Comparison of ENCODE assay signal across 8 cellular contexts in the genomic region with DNA sequence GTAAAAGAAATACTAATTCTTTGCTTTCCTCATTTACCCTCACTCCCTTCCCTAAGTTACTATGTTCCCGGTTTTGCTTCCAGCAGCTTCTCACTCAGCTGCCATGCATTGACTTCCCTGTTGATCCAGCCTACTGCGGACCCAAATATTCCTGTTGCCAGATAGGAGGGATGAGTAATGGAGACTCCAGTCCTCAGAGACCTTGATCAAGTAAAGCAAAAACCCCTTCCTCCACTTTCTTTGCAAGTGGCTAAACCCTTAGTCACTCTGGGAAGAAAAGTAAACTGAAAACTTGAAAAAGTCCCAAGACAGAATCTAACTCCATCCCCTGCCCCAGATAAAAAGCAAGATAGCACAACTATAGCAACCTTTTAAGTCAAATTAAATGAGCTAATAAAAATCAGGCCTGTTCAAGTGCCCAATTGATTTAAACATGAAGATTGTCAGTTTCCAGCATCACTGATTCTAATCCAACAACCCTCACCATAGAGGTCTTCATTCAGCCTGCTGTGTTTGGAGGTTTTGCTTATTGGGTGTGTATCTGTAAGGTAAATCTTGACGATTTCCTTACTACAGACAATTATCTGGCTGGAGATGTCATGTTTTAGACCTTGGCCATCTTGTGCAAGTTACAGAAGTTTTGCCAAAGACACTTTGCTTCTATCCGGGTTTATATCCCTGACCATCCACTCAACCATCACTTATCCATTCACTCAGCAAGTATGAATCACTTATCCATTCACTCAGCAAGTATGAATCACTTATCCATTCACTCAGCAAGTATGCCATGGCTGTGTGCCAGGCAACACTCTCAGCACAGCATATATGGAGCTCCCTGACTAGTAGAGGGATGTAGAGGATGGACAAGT. TPM values are rescaled to one million over a fixed set of nuclear protein-coding genes. Genes with fewer than 3 reads are reported as not detected.
DNase-seq lines count a peak whose midpoint lies in the region; ATAC-seq and TF ChIP-seq lines count a peak whose summit lies in the region.

No MANE protein-coding gene starts in this region.

- H3K36me3 Mint-ChIP-seq in HFFc6 (ENCODE audit: low read depth) = peaks cover 7% of the 10 kb centered on the region

- H3K27me3 ChIP-seq in ACC112 (ENCODE audit: insufficient read depth, low read length) (no peaks in the 10 kb centered on the region), ascending aorta (no peaks in the 10 kb centered on the region), kidney epithelial cell (ENCODE audit: control insufficient read depth, insufficient read depth, low read length) (no peaks in the 10 kb centered on the region)

- ATAC-seq in GM18868 (IDR thresholded peaks at IDR 0.05; ENCODE audit: unreplicated experiment) = no peak

- H3K4me3 ChIP-seq in ACC112 (ENCODE audit: low read depth, low read length) = peak overlapping the region; percentile 43
- no peak overlapping the region for H3K4me3 ChIP-seq in ascending aorta
- no peak overlapping the region for H3K4me3 ChIP-seq in kidney epithelial cell (ENCODE audit: low read depth, low read length)

- H3K36me3 ChIP-seq in ACC112 (ENCODE audit: insufficient read depth, low read length) = no peaks in the 10 kb centered on the region
- H3K36me3 ChIP-seq in ascending aorta = no peaks in the 10 kb centered on the region
- no peaks in the 10 kb centered on the region for H3K36me3 ChIP-seq in kidney epithelial cell (ENCODE audit: control insufficient read depth, insufficient read depth, low read length)

- peaks cover 23% of the 10 kb centered on the region for H3K4me1 ChIP-seq in ACC112 (ENCODE audit: control insufficient read depth, insufficient read depth, low read length, unreplicated experiment)
- H3K4me1 ChIP-seq in ascending aorta = peaks cover 0 to 4% of the 10 kb centered on the region in 2 donors

- peak overlapping the region; percentile 91 for H3K27ac Mint-ChIP-seq in HFFc6

- H2AFZ ChIP-seq in ACC112 (ENCODE audit: low read length, unreplicated experiment) = no peak overlapping the region

- no peaks in the 10 kb centered on the region for H3K9me3 ChIP-seq in ascending aorta

- TF ChIP-seq CTCF in HFFc6 (IDR thresholded peaks at IDR 0.05) (no peak), ascending aorta (IDR thresholded peaks at IDR 0.05) (no peak), kidney epithelial cell (IDR thresholded peaks at IDR 0.05; ENCODE audit: insufficient read depth, low read length, poor library complexity, severe bottlenecking) (no peak)

- H3K27ac ChIP-seq in ACC112 (ENCODE audit: low read depth, low read length) (peak overlapping the region; percentile 95), ascending aorta (no peak overlapping the region)

- H3K9me3 Mint-ChIP-seq in HFFc6 = no peaks in the 10 kb centered on the region

- H3K27me3 Mint-ChIP-seq in HFFc6 (ENCODE audit: insufficient read depth) = no peaks in the 10 kb centered on the region; the same call in 1 of the 2 replicates

- H3K79me2 ChIP-seq in ACC112 (ENCODE audit: control insufficient read depth, insufficient read depth, low read length, unreplicated experiment) = no peaks in the 10 kb centered on the region

- H3K4me3 Mint-ChIP-seq in HFFc6 = peak overlapping the region; percentile 65

- peaks cover 43% of the 10 kb centered on the region for H3K4me1 Mint-ChIP-seq in HFFc6 (ENCODE audit: low read depth)

- peak; percentile 98 for DNase-seq in HFFc6
- DNase-seq in ascending aorta (ENCODE audit: low spot score in 2 of 2) = peak; percentile 65 to 92
- DNase-seq in kidney epithelial cell (ENCODE audit: low read depth) = peak; percentile 97
- no peak for DNase-seq in superior temporal gyrus (ENCODE audit: extremely low spot score)
- DNase-seq in RPMI8226 = no peak
- DNase-seq in SKM-1 (lab: John Stamatoyannopoulos, UW; ENCODE audit: unreplicated experiment) = no peak

- intact Hi-C loops in ascending aorta (cut with DNase I) = no loop called here

RNA-seq across cellular contexts. Expression of gene FGFBP1, which starts 17.6 kb away (rescaled TPM):
- not detected for total RNA-seq in HFFc6 (2021; fragmentation: NEBNext Ultra II Directional; extraction: Animal tissue kit (Norgen Biotek cat#: 25700))
- total RNA-seq in ascending aorta (not detected), kidney epithelial cell (4.8 and 5.2 TPM in 2 replicates)

RNA-seq across cellular contexts. Expression of gene FGFBP2, which starts 42.0 kb away (rescaled TPM):
- total RNA-seq in HFFc6 (2021; fragmentation: NEBNext Ultra II Directional; extraction: Animal tissue kit (Norgen Biotek cat#: 25700)) = not detected
- not detected for total RNA-seq in ascending aorta
- not detected in 2 replicates for total RNA-seq in kidney epithelial cell

Comparison
In these comparisons a context has a peak if more than half of its experiments do, and no peak if none do; other contexts are left out.
1. DNase-seq: peak in HFFc6 (single experiment), ascending aorta (2 of 2) and kidney epithelial cell (single experiment); none in superior temporal gyrus (single experiment), RPMI8226 (single experiment) and SKM-1 (single experiment).